In the genomic region with DNA sequence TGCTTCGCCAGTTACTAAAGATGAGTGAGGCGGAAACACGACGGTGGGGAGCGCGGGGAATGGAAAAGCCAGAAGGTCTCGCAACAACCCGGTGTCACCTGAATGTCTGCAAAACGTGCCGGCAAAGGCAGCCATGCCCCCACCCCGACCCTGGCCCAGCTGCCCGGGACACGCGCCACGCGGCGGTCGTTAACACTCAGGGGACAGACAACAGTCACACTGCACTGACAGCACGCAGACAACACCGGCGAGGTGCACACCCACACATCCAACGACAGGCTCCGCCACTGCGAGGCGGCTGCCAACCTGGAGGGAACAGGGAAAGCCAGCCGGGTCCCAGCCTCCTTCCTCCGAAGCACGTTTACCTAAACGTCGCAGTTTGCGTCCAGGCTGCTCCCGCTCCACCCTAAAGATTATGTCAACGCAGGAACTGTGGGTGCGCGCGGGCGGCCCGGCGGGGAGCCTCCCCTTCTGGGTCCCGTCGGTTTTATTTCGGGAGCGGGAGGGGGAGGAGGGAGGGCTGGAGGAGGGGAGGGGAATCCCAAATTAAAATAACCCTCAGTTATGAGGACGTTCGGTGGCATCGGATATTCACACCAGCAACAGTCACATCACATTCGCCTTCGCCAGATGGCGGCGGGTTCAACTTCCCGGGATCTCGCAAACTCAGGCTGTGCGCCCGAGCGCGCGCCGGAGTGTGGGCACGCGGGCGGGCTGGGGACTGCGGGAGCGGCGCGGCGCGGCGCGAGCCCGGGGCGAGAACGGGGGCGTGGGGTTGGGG, we compare ENCODE assay signal across 8 cellular contexts.
A peak's percentile ranks its signal among the peaks of the same experiment; 100 is the strongest.
DNase-seq lines count a peak whose midpoint lies in the region; TF ChIP-seq lines count a peak whose summit lies in the region.

No MANE protein-coding gene starts in this region.

- peak; percentile 56 for DNase-seq in GM03348 (ENCODE audit: low spot score)
- peak; percentile 56 for DNase-seq in HCEC 1CT
- peak; percentile 75 for DNase-seq in NB4 (ENCODE audit: low read depth)
- DNase-seq in cardiac fibroblast (ENCODE audit: low read depth in 2 of 2): peak; percentile 61 to 66
- DNase-seq in left kidney (ENCODE audit: low read depth, low spot score): peak; percentile 81
- peak; percentile 44 to 46 for DNase-seq in stimulated activated CD4-positive, alpha-beta T cell treated with anti-CD3 and anti-CD28 coated beads, Interleukin-4, amount 100 ng/mL, for 4 hours
- no peak for DNase-seq in GM19238 (ENCODE audit: insufficient read length, low spot score)

- H3K27ac ChIP-seq in VCaP: peak overlapping the region; percentile 97

- TF ChIP-seq POLR2A in NB4 (IDR thresholded peaks at IDR 0.05; ENCODE audit: extremely low read depth, insufficient read length): no peak

- peak overlapping the region; percentile 65 for H3K4me3 ChIP-seq in NB4 (ENCODE audit: low read depth, low read length)
- peak overlapping the region; percentile 85 to 90 for H3K4me3 ChIP-seq in cardiac fibroblast (replicated peaks in 1 of 2; ENCODE audit: low read depth in 2 of 2, low read length in 2 of 2)

- TF ChIP-seq CTCF in NB4 (IDR thresholded peaks at IDR 0.05; ENCODE audit: low read depth, low read length): no peak
- peak; percentile 22 for TF ChIP-seq CTCF in VCaP (conservative IDR thresholded peaks at IDR 0.05)
- TF ChIP-seq CTCF in cardiac fibroblast (IDR thresholded peaks at IDR 0.05; ENCODE audit: low read depth, low read length): peak; percentile 1
